Comparison of ENCODE assay signal across 1 cellular context in genomic region chr1:61083014-61083798, GRCh38.
TF ChIP-seq lines count a peak whose summit lies in the region.

No MANE protein-coding gene starts in this region.

TF ChIP-seq in K562, 482 proteins besides CTCF, POLR2A, EP300 and RAD21 (continued from another document and continues in another):
- TF ChIP-seq THRA (IDR thresholded peaks at IDR 0.05) (no peak), JUNB (CRISPR knock-in tag; conservative IDR thresholded peaks at IDR 0.05) (no peak), ZNF668 (CRISPR knock-in tag; IDR thresholded peaks at IDR 0.05) (no peak), MNT (conservative IDR thresholded peaks at IDR 0.05) (peak; percentile 53 to 76; a peak in 3 of 4 replicates), CBFB (CRISPR knock-in tag; IDR thresholded peaks at IDR 0.05) (no peak), LCOR (CRISPR knock-in tag; IDR thresholded peaks at IDR 0.05) (no peak), UBTF (IDR thresholded peaks at IDR 0.05; ENCODE audit: borderline replicate concordance in 1 of 2, low read depth in 2 of 2, low read length in 2 of 2) (peak in 1 of 2 experiments; percentile 57; a peak in 2 of 4 replicates), HNRNPUL1 (IDR thresholded peaks at IDR 0.05; ENCODE audit: low read length) (no peak), FOXP1 (CRISPR knock-in tag; IDR thresholded peaks at IDR 0.05) (0 out of 2 replicates have a peak, but pooled peaks have one; percentile 36), ZFX (CRISPR knock-in tag; IDR thresholded peaks at IDR 0.05) (peak; percentile 60), ETV1 (tag; conservative IDR thresholded peaks at IDR 0.05; ENCODE audit: low read depth) (no peak), POLR2AphosphoS5 (IDR thresholded peaks at IDR 0.05; ENCODE audit: control insufficient read depth, insufficient read depth, low read depth, low read length) (no peak), XRCC4 (IDR thresholded peaks at IDR 0.05; ENCODE audit: extremely low read depth, insufficient read depth, insufficient read length) (no peak), THAP7 (CRISPR knock-in tag; IDR thresholded peaks at IDR 0.05) (no peak), GTF2B (IDR thresholded peaks at IDR 0.05; ENCODE audit: extremely low read depth, insufficient read length) (no peak), SRSF1 (IDR thresholded peaks at IDR 0.05; ENCODE audit: low read depth, low read length) (no peak), GTF2A2 (tag; IDR thresholded peaks at IDR 0.05) (no peak), ZNF277 (CRISPR knock-in tag; IDR thresholded peaks at IDR 0.05; ENCODE audit: borderline replicate concordance) (no peak), FOXM1 (IDR thresholded peaks at IDR 0.05; ENCODE audit: low read depth) (no peak), FOXM1 (CRISPR knock-in tag; IDR thresholded peaks at IDR 0.05; ENCODE audit: low read depth) (no peak), PBX2 (CRISPR knock-in tag; IDR thresholded peaks at IDR 0.05; ENCODE audit: low read depth) (no peak), PBX2 (tag; conservative IDR thresholded peaks at IDR 0.05; ENCODE audit: low read depth) (no peak), PPARD (CRISPR knock-in tag; IDR thresholded peaks at IDR 0.05) (no peak), ZBTB26 (CRISPR knock-in tag; IDR thresholded peaks at IDR 0.05) (no peak), GTF2E2 (tag; IDR thresholded peaks at IDR 0.05) (no peak), NFIC (IDR thresholded peaks at IDR 0.05) (no peak), CEBPZ (IDR thresholded peaks at IDR 0.05; ENCODE audit: borderline replicate concordance, low read depth, low read length) (no peak), GATAD2B (IDR thresholded peaks at IDR 0.05; ENCODE audit: borderline replicate concordance) (peak; percentile 53; the same call in 1 of the 2 replicates), USF1 (CRISPR knock-in tag; IDR thresholded peaks at IDR 0.05) (peak; percentile 45; the same call in 1 of the 2 replicates), NR4A1 (CRISPR knock-in tag; IDR thresholded peaks at IDR 0.05) (no peak), NR4A1 (tag; IDR thresholded peaks at IDR 0.05) (no peak), FOXP4 (CRISPR knock-in tag; IDR thresholded peaks at IDR 0.05; ENCODE audit: borderline replicate concordance) (no peak), MAFK (IDR thresholded peaks at IDR 0.05; ENCODE audit: low read length) (no peak), ZBTB5 (IDR thresholded peaks at IDR 0.05) (no peak), GABPB2 (CRISPR knock-in tag; conservative IDR thresholded peaks at IDR 0.05) (no peak), TFAM (CRISPR knock-in tag; conservative IDR thresholded peaks at IDR 0.05) (no peak)
